Comparison of ENCODE assay signal across 11 cellular contexts in genomic region chr18:59272221-59272888, GRCh38. TPM values are rescaled to one million over a fixed set of nuclear protein-coding genes. Genes with fewer than 3 reads are reported as not detected.
A peak's percentile ranks its signal among the peaks of the same experiment; 100 is the strongest.
DNase-seq lines count a peak whose midpoint lies in the region; ATAC-seq and TF ChIP-seq lines count a peak whose summit lies in the region.
"Had no signal": no experiment of that assay in that cellular context is flagged by ENCODE, and none has a peak within 500 bp of the region (broad histone marks: within the 10 kb centered on the region; RNA-seq: fewer than 3 reads in every experiment).

No MANE protein-coding gene starts in this region.

- intact Hi-C loops in breast epithelium (cut with DNase I; ENCODE audit: low total_unique reads): loop anchor here (5.0 kb wide), 1 partner anchor 415 kb away; no protein-coding TSS in a partner anchor
- intact Hi-C loops in MCF 10A (cut with micrococcal nuclease): no loop called here
- intact Hi-C loops in tibial artery (cut with DNase I; ENCODE audit: low total_unique reads): no loop called here

- TF ChIP-seq CTCF in breast epithelium (IDR thresholded peaks at IDR 0.05) (no peak), MCF 10A (IDR thresholded peaks at IDR 0.05; ENCODE audit: unreplicated experiment) (no peak), tibial artery (IDR thresholded peaks at IDR 0.05) (no peak)

- TF ChIP-seq POLR2A in breast epithelium (IDR thresholded peaks at IDR 0.05): no peak

- H3K9me3 ChIP-seq in breast epithelium (no peaks in the 10 kb centered on the region), adipocyte (ENCODE audit: control insufficient read depth, low read length) (peaks cover 3% of the 10 kb centered on the region), tibial artery (no peaks in the 10 kb centered on the region)

- no peak overlapping the region for H3K9ac ChIP-seq in adipocyte (ENCODE audit: low read length)

- no TSS peak for BruUV-seq in MCF 10A (replicated peaks; lab: Mats Ljungman, UMichigan)

- H3K27ac ChIP-seq in breast epithelium (no peak overlapping the region), tibial artery (no peak overlapping the region)

- peak overlapping the region; percentile 28 to 57 (median 29) for H3K4me3 ChIP-seq in breast epithelium
- H3K4me3 ChIP-seq in adipocyte (ENCODE audit: low read length): peak overlapping the region; percentile 72
- peak overlapping the region; percentile 16 to 45 for H3K4me3 ChIP-seq in tibial artery

- POLR2A ChIA-PET in MCF 10A (lab: Yijun Ruan, JAX): interaction anchor here (1.0 kb wide), 1 partner anchor 87 kb away, joined by 3 read pairs; no protein-coding TSS in a partner anchor

- no peaks in the 10 kb centered on the region for H3K36me3 Mint-ChIP-seq in MCF 10A (ENCODE audit: insufficient read depth, unreplicated experiment)
- H3K36me3 Mint-ChIP-seq in memory B cell: peaks cover 2% of the 10 kb centered on the region
- H3K36me3 Mint-ChIP-seq: mesothelial cell of epicardium had no signal

- ATAC-seq in memory B cell (ENCODE audit: low read depth) (peak; percentile 43), GM21717 (IDR thresholded peaks at IDR 0.05; ENCODE audit: unreplicated experiment) (no peak), HG02763 (IDR thresholded peaks at IDR 0.05; ENCODE audit: unreplicated experiment) (no peak)

- no peak overlapping the region for H3K27ac Mint-ChIP-seq in MCF 10A (ENCODE audit: low read depth, unreplicated experiment)
- no peak overlapping the region for H3K27ac Mint-ChIP-seq in memory B cell
- H3K27ac Mint-ChIP-seq: activated T-helper 1 cell treated with anti-CD3 and anti-CD28 coated beads, Interleukin-12 subunit alpha, Interleukin-12 subunit beta, Interleukin-2, Interleukin-4 antibody, amounts not matched to agents 30 ng/mL and 10 ng/mL and 1 ng/mL, durations not matched to agents 14 hours and 24 hours and 36 hours; mesothelial cell of epicardium had no signal

- DNase-seq in breast epithelium (ENCODE audit: low spot score in 2 of 2) (no peak), MCF 10A (ENCODE audit: unreplicated experiment) (no peak), adipocyte (ENCODE audit: low read depth) (peak; percentile 30), memory B cell (ENCODE audit: low spot score in 2 of 2) (no peak), tibial artery (no peak), DMS153 treated with DMSO at 0.1 percent for 48 hours (lab: John Stamatoyannopoulos, UW; ENCODE audit: unreplicated experiment) (no peak)

- CTCF ChIA-PET in MCF 10A (lab: Yijun Ruan, JAX): interaction anchor here (0.6 to 1.9 kb wide), 4 partner anchors 9 to 130 kb away, joined by 3 to 5 read pairs (median 4); no protein-coding TSS in a partner anchor

- no peaks in the 10 kb centered on the region for H3K4me1 Mint-ChIP-seq in MCF 10A (ENCODE audit: insufficient read depth, unreplicated experiment)
- H3K4me1 Mint-ChIP-seq in memory B cell: peaks cover 12% of the 10 kb centered on the region

- H3K4me3 Mint-ChIP-seq in MCF 10A (ENCODE audit: unreplicated experiment) (no peak overlapping the region), memory B cell (peak overlapping the region; percentile 8)
- H3K4me3 Mint-ChIP-seq: activated T-helper 1 cell treated with anti-CD3 and anti-CD28 coated beads, Interleukin-12 subunit alpha, Interleukin-12 subunit beta, Interleukin-2, Interleukin-4 antibody, amounts not matched to agents 30 ng/mL and 10 ng/mL and 1 ng/mL, durations not matched to agents 14 hours and 24 hours and 36 hours; mesothelial cell of epicardium; T-helper 1 cell treated with Interleukin-12 subunit alpha and Interleukin-12 subunit beta and Interleukin-4 antibody, amounts not matched to agents 30 μg/mL and 1 μg/mL, for 36 hours had no signal

- H3K4me1 ChIP-seq in breast epithelium (no peaks in the 10 kb centered on the region), adipocyte (ENCODE audit: control insufficient read depth, insufficient read depth, low read length) (peaks cover 7% of the 10 kb centered on the region), tibial artery (peaks cover 0 to 45% (median 33%) of the 10 kb centered on the region in 4 donors)

- H3K27me3 Mint-ChIP-seq in MCF 10A (ENCODE audit: insufficient read depth, unreplicated experiment): peaks cover 59% of the 10 kb centered on the region
- peaks cover 33% of the 10 kb centered on the region for H3K27me3 Mint-ChIP-seq in memory B cell

- H3K36me3 ChIP-seq in breast epithelium (no peaks in the 10 kb centered on the region), adipocyte (ENCODE audit: control insufficient read depth, insufficient read depth, low read length, severe bottlenecking) (no peaks in the 10 kb centered on the region), tibial artery (no peaks in the 10 kb centered on the region)

- H3K9me3 Mint-ChIP-seq in MCF 10A (ENCODE audit: unreplicated experiment) (no peaks in the 10 kb centered on the region), memory B cell (peaks cover 2% of the 10 kb centered on the region)
- H3K9me3 Mint-ChIP-seq: activated T-helper 1 cell treated with anti-CD3 and anti-CD28 coated beads, Interleukin-12 subunit alpha, Interleukin-12 subunit beta, Interleukin-2, Interleukin-4 antibody, amounts not matched to agents 30 ng/mL and 10 ng/mL and 1 ng/mL, durations not matched to agents 14 hours and 24 hours and 36 hours; mesothelial cell of epicardium; T-helper 1 cell treated with Interleukin-12 subunit alpha and Interleukin-12 subunit beta and Interleukin-4 antibody, amounts not matched to agents 30 μg/mL and 1 μg/mL, for 36 hours had no signal

- H3K27me3 ChIP-seq in breast epithelium (peaks cover 11 to 94% of the 10 kb centered on the region in 2 donors), adipocyte (replicated peaks; ENCODE audit: control insufficient read depth, insufficient read depth, low read length) (peaks cover 90% of the 10 kb centered on the region), tibial artery (peaks cover 4 to 97% of the 10 kb centered on the region in 2 donors)

RNA-seq across cellular contexts. Expression of gene RAX, which starts 0.9 kb away (rescaled TPM):
- total RNA-seq in breast epithelium (not detected), MCF 10A (2022) (not detected in 2 replicates)
- total RNA-seq: activated T-helper 1 cell treated with anti-CD3 and anti-CD28 coated beads, Interleukin-12 subunit alpha, Interleukin-12 subunit beta, Interleukin-2, Interleukin-4 antibody, amounts not matched to agents 30 ng/mL and 10 ng/mL and 1 ng/mL, durations not matched to agents 14 hours and 24 hours and 36 hours; mesothelial cell of epicardium had no signal

RNA-seq across cellular contexts. Expression of gene CPLX4, which starts 46.1 kb away (rescaled TPM):
- total RNA-seq in breast epithelium (not detected), MCF 10A (2022) (not detected in 2 replicates)
- total RNA-seq: activated T-helper 1 cell treated with anti-CD3 and anti-CD28 coated beads, Interleukin-12 subunit alpha, Interleukin-12 subunit beta, Interleukin-2, Interleukin-4 antibody, amounts not matched to agents 30 ng/mL and 10 ng/mL and 1 ng/mL, durations not matched to agents 14 hours and 24 hours and 36 hours; mesothelial cell of epicardium had no signal

RNA-seq across cellular contexts. Expression of gene GRP, which starts 52.4 kb away (rescaled TPM):
- total RNA-seq in breast epithelium (1 to 10 TPM in 2 of 3 donors, not detected in 1; 1.6 to 4.7 TPM), MCF 10A (2022) (not detected in 2 replicates)
- total RNA-seq: activated T-helper 1 cell treated with anti-CD3 and anti-CD28 coated beads, Interleukin-12 subunit alpha, Interleukin-12 subunit beta, Interleukin-2, Interleukin-4 antibody, amounts not matched to agents 30 ng/mL and 10 ng/mL and 1 ng/mL, durations not matched to agents 14 hours and 24 hours and 36 hours; mesothelial cell of epicardium had no signal
